25 cellular contexts compared by ENCODE assay signal in genomic region chr16:72036098-72036497, GRCh38. TPM values are rescaled to one million over a fixed set of nuclear protein-coding genes. Genes with fewer than 3 reads are reported as not detected.
A peak's percentile ranks its signal among the peaks of the same experiment; 100 is the strongest.
DNase-seq lines count a peak whose midpoint lies in the region; ATAC-seq and TF ChIP-seq lines count a peak whose summit lies in the region.
"Had no signal": no experiment of that assay in that cellular context is flagged by ENCODE, and none has a peak within 500 bp of the region (broad histone marks: within the 10 kb centered on the region; RNA-seq: fewer than 3 reads in every experiment).

No MANE protein-coding gene starts in this region.

- peaks cover 29% of the 10 kb centered on the region for H3K36me3 ChIP-seq in left ventricle myocardium inferior
- H3K36me3 ChIP-seq in upper lobe of left lung: peaks cover 0 to 9% (median 2%) of the 10 kb centered on the region in 4 donors
- H3K36me3 ChIP-seq: Peyer's patch had no signal

- H3K9me3 Mint-ChIP-seq in neural crest cell: no peaks in the 10 kb centered on the region
- H3K9me3 Mint-ChIP-seq: CD8-positive, alpha-beta T cell had no signal

- H3K9me3 ChIP-seq in iPS-18c (ENCODE audit: control insufficient read depth, insufficient read depth, low read length): no peaks in the 10 kb centered on the region
- no peaks in the 10 kb centered on the region for H3K9me3 ChIP-seq in left ventricle myocardium inferior (replicated peaks)
- no peaks in the 10 kb centered on the region for H3K9me3 ChIP-seq in upper lobe of left lung
- H3K9me3 ChIP-seq: Peyer's patch had no signal

- intact Hi-C loops in left ventricle myocardium inferior (cut with micrococcal nuclease): no loop called here

- TF ChIP-seq POLR2A in upper lobe of left lung (IDR thresholded peaks at IDR 0.05): no peak

- no peak for TF ChIP-seq CTCF in neural crest cell (conservative IDR thresholded peaks at IDR 0.05)
- TF ChIP-seq CTCF in left ventricle myocardium inferior (IDR thresholded peaks at IDR 0.05; ENCODE audit: borderline replicate concordance): no peak
- TF ChIP-seq CTCF in upper lobe of left lung (IDR thresholded peaks at IDR 0.05): no peak

- TF ChIP-seq EP300 in upper lobe of left lung (IDR thresholded peaks at IDR 0.05): no peak

- peak overlapping the region; percentile 28 for H3K27ac Mint-ChIP-seq in neural crest cell (ENCODE audit: unreplicated experiment)
- H3K27ac Mint-ChIP-seq: CD8-positive, alpha-beta T cell had no signal

- H3K4me3 ChIP-seq in iPS-18c (ENCODE audit: insufficient read depth, low read depth, low read length): 0 out of 2 replicates have a peak overlapping the region, but pooled peaks have one; percentile 9
- no peak overlapping the region for H3K4me3 ChIP-seq in left ventricle myocardium inferior
- H3K4me3 ChIP-seq in upper lobe of left lung: no peak overlapping the region
- H3K4me3 ChIP-seq: Peyer's patch had no signal

- DNase-seq in ELF-1 (ENCODE audit: low read depth, low spot score) (peak; percentile 12), SK-N-DZ (ENCODE audit: low spot score) (peak; percentile 52), neural crest cell (ENCODE audit: low read depth, low spot score) (no peak), left ventricle myocardium inferior (no peak), upper lobe of left lung (no peak)
- DNase-seq: AML-193; C1 segment of cervical spinal cord; Calu3; CD8-positive, alpha-beta T cell; DMS153; NCI-H1694; NCI-H2081; NCI-H2171; NCI-H345; NCI-H524; NCI-H774; Peyer's patch had no signal

- no peaks in the 10 kb centered on the region for H3K27me3 Mint-ChIP-seq in neural crest cell (ENCODE audit: low read depth)

- no peaks in the 10 kb centered on the region for H3K27me3 ChIP-seq in left ventricle myocardium inferior (ENCODE audit: low read depth)
- no peaks in the 10 kb centered on the region for H3K27me3 ChIP-seq in upper lobe of left lung
- H3K27me3 ChIP-seq: Peyer's patch had no signal

- WGBS in upper lobe of left lung, 2 donors: 82 to 93% methylated on average over 5 of the region's 5 CpGs

- H3K4me1 ChIP-seq in left ventricle myocardium inferior: no peaks in the 10 kb centered on the region
- no peaks in the 10 kb centered on the region for H3K4me1 ChIP-seq in upper lobe of left lung
- H3K4me1 ChIP-seq: Peyer's patch had no signal

- peaks cover 12% of the 10 kb centered on the region for H3K4me1 Mint-ChIP-seq in neural crest cell

- H3K27ac ChIP-seq in left ventricle myocardium inferior (replicated peaks) (no peak overlapping the region), upper lobe of left lung (no peak overlapping the region)
- H3K27ac ChIP-seq: HL-60, KMS-11, Peyer's patch had no signal

- no peaks in the 10 kb centered on the region for H3K36me3 Mint-ChIP-seq in neural crest cell (ENCODE audit: low read depth)

- no peak for ATAC-seq in upper lobe of left lung (ENCODE audit: low FRiP score in 2 of 2)
- no peak for ATAC-seq in HG02588 (IDR thresholded peaks at IDR 0.05; ENCODE audit: unreplicated experiment)
- ATAC-seq: CD8-positive, alpha-beta T cell had no signal

- no peak overlapping the region for H3K4me3 Mint-ChIP-seq in neural crest cell
- H3K4me3 Mint-ChIP-seq: CD8-positive, alpha-beta T cell had no signal

RNA-seq across cellular contexts. Expression of gene HP, which starts 18.2 kb away (rescaled TPM):
- polyA plus RNA-seq in SK-N-DZ (2014; cell fraction: cytosol; rRNA removed): not detected in 2 replicates
- not detected in 2 replicates for polyA plus RNA-seq in SK-N-DZ (2014; cell fraction: nucleus; rRNA removed)
- total RNA-seq in neural crest cell: not detected in 2 replicates
- 1.6 TPM for total RNA-seq in left ventricle myocardium inferior
- total RNA-seq in upper lobe of left lung: 100 to 1,000 TPM in 1 of 6 donors, 10 to 100 TPM in 5; 13.7 to 132 (median 40.0) TPM
- total RNA-seq: A172; Calu3; CD8-positive, alpha-beta T cell; HT-29; Peyer's patch had no signal
- polyA plus RNA-seq: AG04450 had no signal

RNA-seq across cellular contexts. Expression of gene HPR, which starts 26.9 kb away (rescaled TPM):
- polyA plus RNA-seq in SK-N-DZ (2014; cell fraction: cytosol; rRNA removed): 0.47 TPM in 1 of 2 replicates, not detected in the other
- 0.89 TPM in 1 of 2 replicates, not detected in the other for polyA plus RNA-seq in SK-N-DZ (2014; cell fraction: nucleus; rRNA removed)
- not detected in 2 replicates for total RNA-seq in neural crest cell
- total RNA-seq in left ventricle myocardium inferior: 67.8 TPM
- 1 to 10 TPM in 2 of 6 donors, under 1 TPM in 1, not detected in 3; 0.76 to 2.2 (median 1.4) TPM for total RNA-seq in upper lobe of left lung
- total RNA-seq: A172; Calu3; CD8-positive, alpha-beta T cell; H4; HT-29; Peyer's patch had no signal
- polyA plus RNA-seq: AG04450 had no signal

RNA-seq across cellular contexts. Expression of gene DHODH, which starts 27.6 kb away (rescaled TPM):
- 20.1 and 21.7 TPM in 2 replicates for polyA plus RNA-seq in SK-N-DZ (2014; cell fraction: cytosol; rRNA removed)
- 16.0 and 22.6 TPM in 2 replicates for polyA plus RNA-seq in SK-N-DZ (2014; cell fraction: nucleus; rRNA removed)
- 16.1 and 16.8 TPM in 2 replicates for total RNA-seq in neural crest cell
- total RNA-seq in left ventricle myocardium inferior: 8.1 TPM
- total RNA-seq in upper lobe of left lung: 10 to 100 TPM in 2 of 6 donors, 1 to 10 TPM in 4; 5.8 to 13.2 (median 7.8) TPM

RNA-seq across cellular contexts. Expression of gene PKD1L3, which starts 35.9 kb away (rescaled TPM):
- polyA plus RNA-seq in SK-N-DZ (2014; cell fraction: cytosol; rRNA removed): not detected in 2 replicates
- not detected in 2 replicates for polyA plus RNA-seq in SK-N-DZ (2014; cell fraction: nucleus; rRNA removed)
- total RNA-seq in neural crest cell: not detected in 2 replicates
- 0.08 TPM for total RNA-seq in left ventricle myocardium inferior
- under 1 TPM in 5 of 6 donors, not detected in 1; under 0.01 to 0.59 (median 0.17) TPM for total RNA-seq in upper lobe of left lung
- total RNA-seq: A172; Calu3; CD8-positive, alpha-beta T cell; H4; HT-29 had no signal
- polyA plus RNA-seq: AG04450 had no signal

RNA-seq across cellular contexts. Expression of gene TXNL4B, which starts 57.3 kb away (rescaled TPM):
- 22.9 and 23.4 TPM in 2 replicates for polyA plus RNA-seq in SK-N-DZ (2014; cell fraction: cytosol; rRNA removed)
- polyA plus RNA-seq in SK-N-DZ (2014; cell fraction: nucleus; rRNA removed): 12.8 and 27.2 TPM in 2 replicates
- 11.8 and 13.5 TPM in 2 replicates for total RNA-seq in neural crest cell
- total RNA-seq in left ventricle myocardium inferior: 6.7 TPM
- total RNA-seq in upper lobe of left lung: 10 to 100 TPM in 2 of 6 donors, 1 to 10 TPM in 4; 5.7 to 13.4 (median 9.6) TPM

Comparison
In these comparisons a context has a peak if more than half of its experiments do, and no peak if none do; other contexts are left out.
1. DNase-seq: peak in ELF-1 (single experiment) and SK-N-DZ (single experiment); none in neural crest cell (single experiment), left ventricle myocardium inferior (single experiment) and upper lobe of left lung (0 of 2).
2. RNA of gene HPR, which starts 26.9 kb away (total RNA-seq): 67.8 TPM in left ventricle myocardium inferior (single experiment); 0.76 to 2.2 TPM in upper lobe of left lung and not detected in neural crest cell; every median in the first group is over 10 times any median in the second.